Comparison of ENCODE assay signal across 17 cellular contexts in the genomic region with DNA sequence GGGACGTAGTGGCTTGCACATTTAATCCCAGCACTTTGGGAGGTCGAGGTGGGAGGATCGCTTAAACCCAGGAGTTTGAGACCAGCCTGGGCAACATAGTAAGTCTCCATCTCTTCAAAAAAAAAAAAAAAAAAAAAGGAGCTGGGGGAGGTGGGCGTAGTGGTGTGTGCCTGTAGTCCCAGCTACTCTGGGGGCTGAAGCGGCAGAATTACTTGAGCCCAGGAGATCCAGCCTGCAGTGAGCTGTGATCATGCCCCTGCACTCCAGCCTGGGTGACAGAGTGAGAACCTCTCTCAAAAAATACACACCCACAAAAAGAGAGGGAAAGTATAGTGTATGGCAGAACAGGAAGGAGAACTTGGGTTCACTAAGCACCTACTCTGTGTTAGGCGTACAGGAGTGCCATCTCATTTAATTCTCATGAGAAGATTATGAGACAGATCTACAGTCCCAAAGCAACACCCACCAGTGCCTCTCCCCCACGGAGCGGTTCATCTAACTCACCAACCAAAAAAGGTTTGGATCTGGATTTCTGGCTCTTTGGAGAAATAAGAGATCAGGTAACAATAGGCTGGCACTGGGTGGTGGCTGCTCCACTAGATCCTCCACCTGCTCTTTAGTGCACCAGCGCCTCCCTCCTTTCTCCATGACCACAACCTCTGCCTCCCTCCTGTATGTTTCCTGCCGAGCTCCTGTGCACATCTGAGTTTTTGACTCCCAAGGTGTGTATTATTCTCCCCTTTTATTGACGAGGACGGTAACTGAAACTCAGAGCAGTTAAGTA. TPM values are rescaled to one million over a fixed set of nuclear protein-coding genes. Genes with fewer than 3 reads are reported as not detected.
A peak's percentile ranks its signal among the peaks of the same experiment; 100 is the strongest.
DNase-seq lines count a peak whose midpoint lies in the region; ATAC-seq and TF ChIP-seq lines count a peak whose summit lies in the region.
"Had no signal": no experiment of that assay in that cellular context is flagged by ENCODE, and none has a peak within 500 bp of the region (broad histone marks: within the 10 kb centered on the region; RNA-seq: fewer than 3 reads in every experiment).

No MANE protein-coding gene starts in this region.

- no peaks in the 10 kb centered on the region for H3K4me1 ChIP-seq in HEK293 (ENCODE audit: control insufficient read depth, insufficient read depth, low read length)

- no peak for TF ChIP-seq CTCF in HEK293 (tag by site-specific recombination; IDR thresholded peaks at IDR 0.05)

- no peak for ATAC-seq in activated T-cell treated with anti-CD3 and anti-CD28 coated beads, Interleukin-2, amount 50 U/mL, for 72 hours (replicated peaks in 1 of 2)
- ATAC-seq in natural killer cell treated with Interleukin-12 subunit alpha and Interleukin-12 subunit beta and Interleukin-15 and Interleukin-18, amount 100 ng/mL, for 72 hours = no peak
- ATAC-seq: pancreas had no signal

- peaks cover 11% of the 10 kb centered on the region for H3K36me3 Mint-ChIP-seq in T-helper 1 cell treated with Interleukin-12 subunit alpha and Interleukin-12 subunit beta and Interleukin-4 antibody, amounts not matched to agents 30 μg/mL and 1 μg/mL, for 36 hours (ENCODE audit: low read depth)
- peaks cover 0 to 5% of the 10 kb centered on the region in 2 donors for H3K36me3 Mint-ChIP-seq in activated T-cell treated with anti-CD3 and anti-CD28 coated beads, Interleukin-2, amount 50 U/mL, for 72 hours (ENCODE audit: insufficient read depth in 2 of 2)
- no peaks in the 10 kb centered on the region for H3K36me3 Mint-ChIP-seq in natural killer cell treated with Interleukin-12 subunit alpha and Interleukin-12 subunit beta and Interleukin-15 and Interleukin-18, amount 100 ng/mL, for 72 hours

- intact Hi-C loops in posterior vena cava (cut with DNase I) = loop anchor here in 1 of 2 donors (10.0 kb wide), 1 partner anchor 150 kb away; no protein-coding TSS in a partner anchor

- peak overlapping the region; percentile 91 for H3K27ac Mint-ChIP-seq in T-helper 1 cell treated with Interleukin-12 subunit alpha and Interleukin-12 subunit beta and Interleukin-4 antibody, amounts not matched to agents 30 μg/mL and 1 μg/mL, for 36 hours
- H3K27ac Mint-ChIP-seq in activated T-cell treated with anti-CD3 and anti-CD28 coated beads, Interleukin-2, amount 50 U/mL, for 72 hours = peak overlapping the region; percentile 93
- H3K27ac Mint-ChIP-seq in natural killer cell treated with Interleukin-12 subunit alpha and Interleukin-12 subunit beta and Interleukin-15 and Interleukin-18, amount 100 ng/mL, for 72 hours = peak overlapping the region; percentile 96 to 98

- CTCF ChIA-PET in HEK293 (lab: Yijun Ruan, JAX) = interaction anchor here (0.9 to 4.1 kb wide), 4 partner anchors 23 to 330 kb away, joined by 3 to 59 read pairs (median 4); no protein-coding TSS in a partner anchor

- no peak overlapping the region for H3K27ac ChIP-seq in HEK293 (ENCODE audit: extremely low read depth, low read depth, low read length)
- H3K27ac ChIP-seq: SJCRH30, WERI-Rb-1 had no signal

- POLR2A ChIA-PET in HEK293 (lab: Yijun Ruan, JAX) = interaction anchor here (0.6 to 1.5 kb wide), 2 partner anchors 14 to 173 kb away, joined by 3 read pairs; no protein-coding TSS in a partner anchor

- H3K9me3 ChIP-seq in HEK293 (ENCODE audit: control insufficient read depth, insufficient read depth, low read depth, low read length) = no peaks in the 10 kb centered on the region
- H3K9me3 ChIP-seq: colonic mucosa, pancreas, SJCRH30 had no signal

- no peak overlapping the region for H3K4me3 ChIP-seq in HEK293 (ENCODE audit: low read depth, low read length)
- H3K4me3 ChIP-seq: lung had no signal

- peaks cover 53% of the 10 kb centered on the region for H3K4me1 Mint-ChIP-seq in T-helper 1 cell treated with Interleukin-12 subunit alpha and Interleukin-12 subunit beta and Interleukin-4 antibody, amounts not matched to agents 30 μg/mL and 1 μg/mL, for 36 hours (ENCODE audit: low read depth)
- peaks cover 84% of the 10 kb centered on the region for H3K4me1 Mint-ChIP-seq in activated T-cell treated with anti-CD3 and anti-CD28 coated beads, Interleukin-2, amount 50 U/mL, for 72 hours (ENCODE audit: low read depth)
- H3K4me1 Mint-ChIP-seq in natural killer cell treated with Interleukin-12 subunit alpha and Interleukin-12 subunit beta and Interleukin-15 and Interleukin-18, amount 100 ng/mL, for 72 hours (ENCODE audit: low read depth in 2 of 2) = peaks cover 41 to 42% of the 10 kb centered on the region in 2 donors

- peak overlapping the region; percentile 90 for H3K4me3 Mint-ChIP-seq in T-helper 1 cell treated with Interleukin-12 subunit alpha and Interleukin-12 subunit beta and Interleukin-4 antibody, amounts not matched to agents 30 μg/mL and 1 μg/mL, for 36 hours
- peak overlapping the region; percentile 93 for H3K4me3 Mint-ChIP-seq in activated T-cell treated with anti-CD3 and anti-CD28 coated beads, Interleukin-2, amount 50 U/mL, for 72 hours
- H3K4me3 Mint-ChIP-seq in natural killer cell treated with Interleukin-12 subunit alpha and Interleukin-12 subunit beta and Interleukin-15 and Interleukin-18, amount 100 ng/mL, for 72 hours = peak overlapping the region; percentile 91

- H3K36me3 ChIP-seq in HEK293 (ENCODE audit: control insufficient read depth in 2 of 2, insufficient read depth in 1 of 2, low read length in 2 of 2) = no peaks in the 10 kb centered on the region
- H3K36me3 ChIP-seq: colonic mucosa, pancreas, SJCRH30, WERI-Rb-1 had no signal

- no peaks in the 10 kb centered on the region for H3K9me3 Mint-ChIP-seq in T-helper 1 cell treated with Interleukin-12 subunit alpha and Interleukin-12 subunit beta and Interleukin-4 antibody, amounts not matched to agents 30 μg/mL and 1 μg/mL, for 36 hours
- no peaks in the 10 kb centered on the region for H3K9me3 Mint-ChIP-seq in activated T-cell treated with anti-CD3 and anti-CD28 coated beads, Interleukin-2, amount 50 U/mL, for 72 hours
- H3K9me3 Mint-ChIP-seq in natural killer cell treated with Interleukin-12 subunit alpha and Interleukin-12 subunit beta and Interleukin-15 and Interleukin-18, amount 100 ng/mL, for 72 hours = no peaks in the 10 kb centered on the region

- H3K27me3 Mint-ChIP-seq in T-helper 1 cell treated with Interleukin-12 subunit alpha and Interleukin-12 subunit beta and Interleukin-4 antibody, amounts not matched to agents 30 μg/mL and 1 μg/mL, for 36 hours (ENCODE audit: low read depth) = no peaks in the 10 kb centered on the region
- H3K27me3 Mint-ChIP-seq in activated T-cell treated with anti-CD3 and anti-CD28 coated beads, Interleukin-2, amount 50 U/mL, for 72 hours (ENCODE audit: low read depth) = no peaks in the 10 kb centered on the region
- no peaks in the 10 kb centered on the region for H3K27me3 Mint-ChIP-seq in natural killer cell treated with Interleukin-12 subunit alpha and Interleukin-12 subunit beta and Interleukin-15 and Interleukin-18, amount 100 ng/mL, for 72 hours

- DNase-seq in T-helper 1 cell = no peak
- no peak for DNase-seq in activated T-cell treated with anti-CD3 and anti-CD28 coated beads, Interleukin-2, amount 50 U/mL, for 72 hours
- DNase-seq in natural killer cell treated with Interleukin-12 subunit alpha and Interleukin-12 subunit beta and Interleukin-15 and Interleukin-18, amount 100 ng/mL, for 72 hours (ENCODE audit: low spot score) = no peak
- no peak for DNase-seq in SKM-1 treated with dmso at 0.1 percent for 144 hours (lab: John Stamatoyannopoulos, UW; ENCODE audit: unreplicated experiment)
- DNase-seq in posterior vena cava (ENCODE audit: low spot score) = no peak
- DNase-seq in NOMO-1 treated with dmso at 0.1 percent for 144 hours (lab: John Stamatoyannopoulos, UW; ENCODE audit: unreplicated experiment) = no peak
- DNase-seq: ACHN; colonic mucosa; hypothalamus; NCI-H1417 treated with DMSO at 0.1 percent for 48 hours; SJCRH30; stimulated activated CD4-positive, alpha-beta T cell treated with anti-CD3 and anti-CD28 coated beads, Interleukin-15, amount 100 ng/mL, for 24 hours; WERI-Rb-1 had no signal

TF ChIP-seq in HEK293, 187 proteins besides CTCF, POLR2A, EP300 and RAD21 (continues in another document):
- TF ChIP-seq KLF16 (tag by site-specific recombination; IDR thresholded peaks at IDR 0.05) (no peak), ZNF521 (tag by site-specific recombination; IDR thresholded peaks at IDR 0.05) (no peak), ZNF585B (tag by site-specific recombination; IDR thresholded peaks at IDR 0.05) (no peak), ZNF664 (tag by site-specific recombination; IDR thresholded peaks at IDR 0.05) (peak; percentile 88), ZNF529 (tag by site-specific recombination; IDR thresholded peaks at IDR 0.05; ENCODE audit: insufficient replicate concordance) (no peak), ZFHX2 (tag by site-specific recombination; conservative IDR thresholded peaks at IDR 0.05) (peak; percentile 59), ZNF2 (tag by site-specific recombination; IDR thresholded peaks at IDR 0.05) (no peak), ZNF600 (tag by site-specific recombination; IDR thresholded peaks at IDR 0.05) (peak; percentile 27; the same call in 1 of the 2 replicates), EGR2 (tag by site-specific recombination; IDR thresholded peaks at IDR 0.05; ENCODE audit: low read depth) (peak; percentile 65), ZNF404 (tag by site-specific recombination; IDR thresholded peaks at IDR 0.05) (no peak), SP7 (tag by site-specific recombination; IDR thresholded peaks at IDR 0.05) (no peak), ZNF19 (tag by site-specific recombination; IDR thresholded peaks at IDR 0.05; ENCODE audit: low read depth) (no peak), OVOL3 (tag by site-specific recombination; IDR thresholded peaks at IDR 0.05) (no peak), ZNF132 (tag by site-specific recombination; IDR thresholded peaks at IDR 0.05; ENCODE audit: borderline replicate concordance) (no peak), ZNF341 (tag by site-specific recombination; IDR thresholded peaks at IDR 0.05; ENCODE audit: low read depth) (peak; percentile 88)
- TF ChIP-seq, protein P1, sequence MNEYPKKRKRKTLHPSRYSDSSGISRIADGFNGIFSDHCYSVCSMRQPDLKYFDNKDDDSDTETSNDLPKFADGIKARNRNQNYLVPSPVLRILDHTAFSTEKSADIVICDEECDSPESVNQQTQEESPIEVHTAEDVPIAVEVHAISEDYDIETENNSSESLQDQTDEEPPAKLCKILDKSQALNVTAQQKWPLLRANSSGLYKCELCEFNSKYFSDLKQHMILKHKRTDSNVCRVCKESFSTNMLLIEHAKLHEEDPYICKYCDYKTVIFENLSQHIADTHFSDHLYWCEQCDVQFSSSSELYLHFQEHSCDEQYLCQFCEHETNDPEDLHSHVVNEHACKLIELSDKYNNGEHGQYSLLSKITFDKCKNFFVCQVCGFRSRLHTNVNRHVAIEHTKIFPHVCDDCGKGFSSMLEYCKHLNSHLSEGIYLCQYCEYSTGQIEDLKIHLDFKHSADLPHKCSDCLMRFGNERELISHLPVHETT (tag by site-specific recombination; IDR thresholded peaks at IDR 0.05) = no peak

RNA-seq across cellular contexts. Expression of a gene that starts 1.4 kb away (rescaled TPM):
- 10 to 100 TPM; 28.8 to 38.6 TPM for total RNA-seq in activated T-cell treated with anti-CD3 and anti-CD28 coated beads, Interleukin-2, amount 50 U/mL, for 72 hours
- 10 to 100 TPM; 27.8 to 46.7 TPM for total RNA-seq in natural killer cell treated with Interleukin-12 subunit alpha and Interleukin-12 subunit beta and Interleukin-15 and Interleukin-18, amount 100 ng/mL, for 72 hours
- total RNA-seq in posterior vena cava = 10 to 100 TPM; 45.1 to 52.6 TPM
